ENCODE assay signal across 9 cellular contexts in genomic region chr11:65448418-65449196, GRCh38. TPM values are rescaled to one million over a fixed set of nuclear protein-coding genes. Genes with fewer than 3 reads are reported as not detected.
DNase-seq lines count a peak whose midpoint lies in the region; ATAC-seq, FAIRE-seq and TF ChIP-seq lines count a peak whose summit lies in the region.
"Had no signal": no experiment of that assay in that cellular context is flagged by ENCODE, and none has a peak within 500 bp of the region (broad histone marks: within the 10 kb centered on the region; RNA-seq: fewer than 3 reads in every experiment).

No MANE protein-coding gene starts in this region.

- no peak overlapping the region for H3K4me3 ChIP-seq in K562
- no peak overlapping the region for H3K4me3 ChIP-seq in tibial artery
- H3K4me3 ChIP-seq in testis = no peak overlapping the region
- H3K4me3 ChIP-seq: SJSA1 had no signal

- no peak overlapping the region for H3K4me3 Mint-ChIP-seq in activated CD4-positive, alpha-beta T cell treated with anti-CD3 and anti-CD28 coated beads, Interleukin-2, amount 10 ng/mL, durations not matched to agents 24 days and 14 days

- WGBS in K562 (ENCODE audit: insufficient coverage, low coverage, missing lambda C conversion rate) = 42% methylated on average over 5 of the region's 5 CpGs
- WGBS in testis, 2 donors = 79 to 93% methylated on average over 2 to 5 of the region's 5 CpGs

- no peaks in the 10 kb centered on the region for H3K27me3 ChIP-seq in K562 (ENCODE audit: control insufficient read depth in 2 of 2, insufficient read depth in 2 of 2, low read length in 2 of 2)
- no peaks in the 10 kb centered on the region for H3K27me3 ChIP-seq in tibial artery
- H3K27me3 ChIP-seq in testis = no peaks in the 10 kb centered on the region
- H3K27me3 ChIP-seq: SJSA1 had no signal

- in situ Hi-C loops in K562 (cut with MboI) = no loop called here

- BruUV-seq in K562 (replicated peaks; lab: Mats Ljungman, UMichigan) = no TSS peak

- POLR2A ChIA-PET in K562 (lab: Yijun Ruan, JAX) = interaction anchor here (0.9 to 12.0 kb wide), 9 partner anchors 9 to 55 kb away, joined by 3 to 309 read pairs (median 12); partner anchors contain the start of genes MALAT1 and NEAT1

- no peaks in the 10 kb centered on the region for H3K9me3 Mint-ChIP-seq in activated CD4-positive, alpha-beta T cell treated with anti-CD3 and anti-CD28 coated beads, Interleukin-2, amount 10 ng/mL, durations not matched to agents 24 days and 14 days

- peak overlapping the region; percentile 69 for H3K27ac Mint-ChIP-seq in activated CD4-positive, alpha-beta T cell treated with anti-CD3 and anti-CD28 coated beads, Interleukin-2, amount 10 ng/mL, durations not matched to agents 24 days and 14 days

- H3K36me3 ChIP-seq in K562 (ENCODE audit: control insufficient read depth, insufficient read depth, low read length) (peaks cover 23% of the 10 kb centered on the region; the same call in 2 of the 3 replicates), tibial artery (peaks cover 21 to 35% (median 22%) of the 10 kb centered on the region in 3 donors), testis (ENCODE audit: low read depth, missing control alignments) (no peaks in the 10 kb centered on the region)

- intact Hi-C loops in activated CD4-positive, alpha-beta T cell treated with anti-CD3 and anti-CD28 coated beads, Interleukin-2, amount 10 ng/mL, durations not matched to agents 24 days and 14 days (cut with micrococcal nuclease) = no loop called here
- intact Hi-C loops in K562 (cut with micrococcal nuclease) = no loop called here
- intact Hi-C loops in tibial artery (cut with DNase I; ENCODE audit: low total_unique reads) = no loop called here
- intact Hi-C loops in testis (cut with DNase I; ENCODE audit: low total_unique reads) = no loop called here

- no peak for TF ChIP-seq RAD21 in K562 (CRISPR knock-in tag; conservative IDR thresholded peaks at IDR 0.05 in 1 of 2, IDR thresholded peaks at IDR 0.05 in 1 of 2)

- peaks cover 7% of the 10 kb centered on the region for H3K36me3 Mint-ChIP-seq in activated CD4-positive, alpha-beta T cell treated with anti-CD3 and anti-CD28 coated beads, Interleukin-2, amount 10 ng/mL, durations not matched to agents 24 days and 14 days (ENCODE audit: low read depth)

- TF ChIP-seq POLR2A in K562 (conservative IDR thresholded peaks at IDR 0.05) (0 out of 2 replicates have a peak, but pooled peaks have one; percentile 25), testis (IDR thresholded peaks at IDR 0.05) (no peak)

- H3K27ac ChIP-seq in K562 (ENCODE audit: extremely low read depth, low read depth, low read length) (peak overlapping the region; percentile 64), tibial artery (peak overlapping the region; percentile 14 to 67), testis (no peak overlapping the region)
- H3K27ac ChIP-seq: SJSA1 had no signal

- peaks cover 17 to 45% of the 10 kb centered on the region in 2 experiments; a peak in 4 of 5 replicates for H3K4me1 ChIP-seq in K562 (replicated peaks in 1 of 2; ENCODE audit: control insufficient read depth in 2 of 2, insufficient read depth in 2 of 2, low read length in 2 of 2)
- H3K4me1 ChIP-seq in tibial artery = peaks cover 0 to 46% (median 28%) of the 10 kb centered on the region in 4 donors
- no peaks in the 10 kb centered on the region for H3K4me1 ChIP-seq in testis

- 0 out of 2 replicates have a peak, but pooled peaks cover 7% of the 10 kb centered on the region for H4K20me1 ChIP-seq in K562 (replicated peaks; ENCODE audit: control insufficient read depth, insufficient read depth, low read length)

- ATAC-seq in K562 = peak; percentile 82
- ATAC-seq in HG02763 (IDR thresholded peaks at IDR 0.05; ENCODE audit: unreplicated experiment) = no peak

- H3K9me3 ChIP-seq in K562 (replicated peaks; ENCODE audit: control insufficient read depth, insufficient read depth, low read depth, low read length) = no peaks in the 10 kb centered on the region
- H3K9me3 ChIP-seq in tibial artery = no peaks in the 10 kb centered on the region
- H3K9me3 ChIP-seq in testis = no peaks in the 10 kb centered on the region
- H3K9me3 ChIP-seq: SJSA1 had no signal

- no peak for DNase-seq in activated CD4-positive, alpha-beta T cell treated with anti-CD3 and anti-CD28 coated beads, Interleukin-2, amount 10 ng/mL, durations not matched to agents 24 days and 14 days
- no peak for DNase-seq in activated CD4-positive, alpha-beta T cell treated with anti-CD3 and anti-CD28 coated beads, Interleukin-2, amount 50 U/mL, for 4 hours
- DNase-seq in K562 (ENCODE audit: extremely low read depth in 1 of 4, low spot score in 3 of 4) = peak; percentile 73 to 90 (median 78)
- DNase-seq in kidney tubule cell (ENCODE audit: low spot score) = peak; percentile 57
- peak in 1 of 2 donors; percentile 81 for DNase-seq in tibial artery
- DNase-seq in testis = no peak
- DNase-seq in KG1 (lab: John Stamatoyannopoulos, UW) = no peak

- H3K4me2 ChIP-seq in K562 (ENCODE audit: insufficient read depth, low read length) = peak overlapping the region; percentile 51

- no peaks in the 10 kb centered on the region for H3K27me3 Mint-ChIP-seq in activated CD4-positive, alpha-beta T cell treated with anti-CD3 and anti-CD28 coated beads, Interleukin-2, amount 10 ng/mL, durations not matched to agents 24 days and 14 days

- H3K4me1 Mint-ChIP-seq in activated CD4-positive, alpha-beta T cell treated with anti-CD3 and anti-CD28 coated beads, Interleukin-2, amount 10 ng/mL, durations not matched to agents 24 days and 14 days = peaks cover 12% of the 10 kb centered on the region

- no peak for TF ChIP-seq EP300 in K562 (IDR thresholded peaks at IDR 0.05; ENCODE audit: low read length)

- H3K9me1 ChIP-seq in K562 (ENCODE audit: control insufficient read depth, insufficient read depth, low read length) = no peaks in the 10 kb centered on the region

- CTCF ChIA-PET in K562 (lab: Yijun Ruan, JAX; ENCODE audit: low intra/inter-chr PET ratio) = no interaction called here

- 0 out of 3 replicates have a peak, but pooled peaks cover under 1% of the 10 kb centered on the region for H3K79me2 ChIP-seq in K562 (ENCODE audit: control insufficient read depth, insufficient read depth, low read length)

- H3K9ac ChIP-seq in K562 (ENCODE audit: insufficient read depth in 1 of 2, low read depth in 2 of 2, low read length in 2 of 2) = peak overlapping the region; percentile 32 to 83; a peak in 3 of 4 replicates

- TF ChIP-seq CTCF in K562 (IDR thresholded peaks at IDR 0.05 in 2 of 3, conservative IDR thresholded peaks at IDR 0.05 in 1 of 3; ENCODE audit: insufficient read depth in 2 of 3, low read depth in 1 of 3, low read length in 3 of 3) (no peak), tibial artery (IDR thresholded peaks at IDR 0.05) (no peak), testis (IDR thresholded peaks at IDR 0.05) (no peak)

- FAIRE-seq in K562 (lab: Jason Lieb, UNC) = peak; percentile 78

- peak overlapping the region; percentile 67; the same call in 1 of the 2 replicates for H2AFZ ChIP-seq in K562 (ENCODE audit: low read depth, low read length)

TF ChIP-seq in K562, 482 proteins besides CTCF, POLR2A, EP300 and RAD21 (continues in another document):
- TF ChIP-seq WHSC1 (IDR thresholded peaks at IDR 0.05; ENCODE audit: low read length) = no peak

RNA-seq across cellular contexts. Expression of gene NEAT1, which starts 26.0 kb away (rescaled TPM):
- 410 and 411 TPM in 2 replicates for total RNA-seq in activated CD4-positive, alpha-beta T cell treated with anti-CD3 and anti-CD28 coated beads, Interleukin-2, amount 10 ng/mL, durations not matched to agents 24 days and 14 days
- total RNA-seq in K562 (2011; cell fraction: chromatin; rRNA removed; ENCODE audit: low replicate concordance) = 684 and 1,510 TPM in 2 replicates
- 291 and 321 TPM in 2 replicates for total RNA-seq in K562 (2011; cell fraction: nucleolus; rRNA removed)
- total RNA-seq in K562 (2011; cell fraction: nucleoplasm; rRNA removed) = 737 and 1,283 TPM in 2 replicates
- 15.2 and 20.1 TPM in 2 replicates for total RNA-seq in K562 (2014; rRNA removed)
- 62.8 and 76.9 TPM in 2 replicates for total RNA-seq in K562 (2014; rRNA removed; fragmentation: Illumina TruSeq; extraction: Trizol)
- 26.3 and 31.5 TPM in 2 replicates for total RNA-seq in K562 (2015; rRNA removed; fragmentation: Illumina TruSeq; extraction: Trizol)
- 129 and 208 TPM in 2 replicates for total RNA-seq in K562 (2021)
- 56.2 and 171 TPM in 2 replicates for polyA plus RNA-seq in K562 (2011; rRNA removed)
- 45.5 and 49.2 TPM in 2 replicates for polyA plus RNA-seq in K562 (2011; cell fraction: cytosol; rRNA removed)
- 234 and 651 TPM in 2 replicates for polyA plus RNA-seq in K562 (2011; cell fraction: nucleus; rRNA removed)
- 312 and 328 TPM in 2 replicates for polyA plus RNA-seq in K562 (2012)
- polyA plus RNA-seq in K562 (2014; fragmentation: Illumina TruSeq; extraction: Trizol) = 137 and 146 TPM in 2 replicates
- polyA plus RNA-seq in K562 (2014; fragmentation: Nextera tagmentation; extraction: Ambion mirVana) = 10 to 100 TPM; 22.8 to 30.1 TPM
- polyA plus RNA-seq in K562 (2014; rRNA removed) = 382 and 389 TPM in 2 replicates
- polyA minus RNA-seq in K562 (2011; rRNA and poly(A)+ RNA removed) = 92.6 and 137 TPM in 2 replicates
- 19.9 and 35.6 TPM in 2 replicates for polyA minus RNA-seq in K562 (2011; cell fraction: cytosol; rRNA and poly(A)+ RNA removed)
- polyA minus RNA-seq in K562 (2011; cell fraction: nucleus; rRNA and poly(A)+ RNA removed) = 168 and 220 TPM in 2 replicates
- total RNA-seq in testis = 100 to 1,000 TPM; 230 to 243 TPM
- polyA plus RNA-seq in testis (ENCODE audit: insufficient read depth, low read depth, low replicate concordance) = 189 TPM

RNA-seq across cellular contexts. Expression of gene MALAT1, which starts 50.2 kb away (rescaled TPM):
- total RNA-seq in activated CD4-positive, alpha-beta T cell treated with anti-CD3 and anti-CD28 coated beads, Interleukin-2, amount 10 ng/mL, durations not matched to agents 24 days and 14 days = 5,198 and 5,435 TPM in 2 replicates
- 25,088 and 54,166 TPM in 2 replicates for total RNA-seq in K562 (2011; cell fraction: chromatin; rRNA removed; ENCODE audit: low replicate concordance)
- total RNA-seq in K562 (2011; cell fraction: nucleolus; rRNA removed) = 9,055 and 12,105 TPM in 2 replicates
- total RNA-seq in K562 (2011; cell fraction: nucleoplasm; rRNA removed) = 29,585 and 58,308 TPM in 2 replicates
- total RNA-seq in K562 (2014; rRNA removed) = 1,943 and 2,212 TPM in 2 replicates
- 2,548 and 2,859 TPM in 2 replicates for total RNA-seq in K562 (2014; rRNA removed; fragmentation: Illumina TruSeq; extraction: Trizol)
- 2,437 and 2,551 TPM in 2 replicates for total RNA-seq in K562 (2015; rRNA removed; fragmentation: Illumina TruSeq; extraction: Trizol)
- 4,052 and 5,928 TPM in 2 replicates for total RNA-seq in K562 (2021)
- polyA plus RNA-seq in K562 (2011; rRNA removed) = 980 and 1,205 TPM in 2 replicates
- polyA plus RNA-seq in K562 (2011; cell fraction: cytosol; rRNA removed) = 93.6 and 371 TPM in 2 replicates
- polyA plus RNA-seq in K562 (2011; cell fraction: nucleus; rRNA removed) = 5,475 and 8,513 TPM in 2 replicates
- 1,113 and 1,346 TPM in 2 replicates for polyA plus RNA-seq in K562 (2012)
- 363 and 398 TPM in 2 replicates for polyA plus RNA-seq in K562 (2014; fragmentation: Illumina TruSeq; extraction: Trizol)
- 1,000 to 10,000 TPM; 1,606 to 8,715 TPM for polyA plus RNA-seq in K562 (2014; fragmentation: Nextera tagmentation; extraction: Ambion mirVana)
- 1,666 and 2,351 TPM in 2 replicates for polyA plus RNA-seq in K562 (2014; rRNA removed)
- polyA minus RNA-seq in K562 (2011; rRNA and poly(A)+ RNA removed) = 5,106 and 10,064 TPM in 2 replicates
- polyA minus RNA-seq in K562 (2011; cell fraction: cytosol; rRNA and poly(A)+ RNA removed) = 2,869 and 5,041 TPM in 2 replicates
- 20,177 and 33,147 TPM in 2 replicates for polyA minus RNA-seq in K562 (2011; cell fraction: nucleus; rRNA and poly(A)+ RNA removed)
- total RNA-seq in testis = 1,000 to 10,000 TPM; 8,109 to 9,314 TPM
- polyA plus RNA-seq in testis (ENCODE audit: insufficient read depth, low read depth, low replicate concordance) = 26.7 TPM

Comparison
In these comparisons a context has a peak if more than half of its experiments do, and no peak if none do; other contexts are left out.
1. DNase-seq: peak in K562 (4 of 4) and kidney tubule cell (single experiment); none in activated CD4-positive, alpha-beta T cell treated with anti-CD3 and anti-CD28 coated beads, Interleukin-2, amount 10 ng/mL, durations not matched to agents 24 days and 14 days (single experiment), activated CD4-positive, alpha-beta T cell treated with anti-CD3 and anti-CD28 coated beads, Interleukin-2, amount 50 U/mL, for 4 hours (0 of 2), testis (single experiment) and KG1 (single experiment).
2. H3K27ac ChIP-seq: peak in K562 (single experiment) and tibial artery (2 of 2); none in testis (0 of 2).